1 cellular context compared by ENCODE assay signal in the genomic region with DNA sequence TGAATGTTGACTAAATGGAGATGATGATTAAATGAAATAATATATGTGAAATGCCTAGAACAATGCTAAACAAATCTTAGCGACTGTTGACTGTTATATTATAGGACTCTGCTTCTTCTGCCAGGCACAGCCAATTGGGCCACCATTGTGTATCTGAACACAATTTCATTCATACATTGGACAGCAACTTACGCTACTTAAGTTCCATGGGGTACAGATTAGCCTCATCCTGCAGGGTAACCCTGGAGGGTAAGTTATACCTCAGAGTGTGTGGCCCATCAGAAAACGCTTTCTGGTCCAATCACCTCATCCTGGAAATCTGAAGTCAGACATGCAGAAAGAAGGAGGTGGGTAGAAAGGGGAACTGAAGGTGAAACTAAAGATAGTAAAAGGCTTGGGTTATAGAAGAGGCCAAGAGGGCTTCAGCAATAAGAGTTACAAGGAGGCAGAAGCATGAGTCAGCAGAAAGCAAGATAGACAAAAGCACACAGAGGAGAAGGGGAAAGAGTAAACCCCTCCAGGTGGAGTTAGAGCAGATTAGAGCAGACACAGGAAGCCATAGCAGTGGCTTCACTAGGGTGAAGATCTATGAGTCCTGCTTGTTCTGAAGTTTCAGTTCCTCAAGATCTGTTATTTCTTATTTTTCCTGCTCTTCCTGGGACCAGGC.
TF ChIP-seq lines count a peak whose summit lies in the region.

No MANE protein-coding gene starts in this region.

TF ChIP-seq in K562, 482 proteins besides CTCF, POLR2A, EP300 and RAD21 (continued from another document):
- TF ChIP-seq, protein P1, sequence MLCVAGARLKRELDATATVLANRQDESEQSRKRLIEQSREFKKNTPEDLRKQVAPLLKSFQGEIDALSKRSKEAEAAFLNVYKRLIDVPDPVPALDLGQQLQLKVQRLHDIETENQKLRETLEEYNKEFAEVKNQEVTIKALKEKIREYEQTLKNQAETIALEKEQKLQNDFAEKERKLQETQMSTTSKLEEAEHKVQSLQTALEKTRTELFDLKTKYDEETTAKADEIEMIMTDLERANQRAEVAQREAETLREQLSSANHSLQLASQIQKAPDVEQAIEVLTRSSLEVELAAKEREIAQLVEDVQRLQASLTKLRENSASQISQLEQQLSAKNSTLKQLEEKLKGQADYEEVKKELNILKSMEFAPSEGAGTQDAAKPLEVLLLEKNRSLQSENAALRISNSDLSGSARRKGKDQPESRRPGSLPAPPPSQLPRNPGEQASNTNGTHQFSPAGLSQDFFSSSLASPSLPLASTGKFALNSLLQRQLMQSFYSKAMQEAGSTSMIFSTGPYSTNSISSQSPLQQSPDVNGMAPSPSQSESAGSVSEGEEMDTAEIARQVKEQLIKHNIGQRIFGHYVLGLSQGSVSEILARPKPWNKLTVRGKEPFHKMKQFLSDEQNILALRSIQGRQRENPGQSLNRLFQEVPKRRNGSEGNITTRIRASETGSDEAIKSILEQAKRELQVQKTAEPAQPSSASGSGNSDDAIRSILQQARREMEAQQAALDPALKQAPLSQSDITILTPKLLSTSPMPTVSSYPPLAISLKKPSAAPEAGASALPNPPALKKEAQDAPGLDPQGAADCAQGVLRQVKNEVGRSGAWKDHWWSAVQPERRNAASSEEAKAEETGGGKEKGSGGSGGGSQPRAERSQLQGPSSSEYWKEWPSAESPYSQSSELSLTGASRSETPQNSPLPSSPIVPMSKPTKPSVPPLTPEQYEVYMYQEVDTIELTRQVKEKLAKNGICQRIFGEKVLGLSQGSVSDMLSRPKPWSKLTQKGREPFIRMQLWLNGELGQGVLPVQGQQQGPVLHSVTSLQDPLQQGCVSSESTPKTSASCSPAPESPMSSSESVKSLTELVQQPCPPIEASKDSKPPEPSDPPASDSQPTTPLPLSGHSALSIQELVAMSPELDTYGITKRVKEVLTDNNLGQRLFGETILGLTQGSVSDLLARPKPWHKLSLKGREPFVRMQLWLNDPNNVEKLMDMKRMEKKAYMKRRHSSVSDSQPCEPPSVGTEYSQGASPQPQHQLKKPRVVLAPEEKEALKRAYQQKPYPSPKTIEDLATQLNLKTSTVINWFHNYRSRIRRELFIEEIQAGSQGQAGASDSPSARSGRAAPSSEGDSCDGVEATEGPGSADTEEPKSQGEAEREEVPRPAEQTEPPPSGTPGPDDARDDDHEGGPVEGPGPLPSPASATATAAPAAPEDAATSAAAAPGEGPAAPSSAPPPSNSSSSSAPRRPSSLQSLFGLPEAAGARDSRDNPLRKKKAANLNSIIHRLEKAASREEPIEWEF (CRISPR knock-in tag; IDR thresholded peaks at IDR 0.05), result no peak
- TF ChIP-seq MBD1 (CRISPR knock-in tag; IDR thresholded peaks at IDR 0.05) (no peak), TSHZ1 (CRISPR knock-in tag; IDR thresholded peaks at IDR 0.05) (no peak), ZNF707 (CRISPR knock-in tag; conservative IDR thresholded peaks at IDR 0.05) (no peak), ZNF316 (IDR thresholded peaks at IDR 0.05) (peak; percentile 35; the same call in 1 of the 2 replicates), TSC22D4 (tag; IDR thresholded peaks at IDR 0.05) (no peak), C11orf30 (IDR thresholded peaks at IDR 0.05; ENCODE audit: low read depth) (peak; percentile 27; the same call in 1 of the 2 replicates), CREB1 (IDR thresholded peaks at IDR 0.05) (no peak), CREB1 (CRISPR knock-in tag; IDR thresholded peaks at IDR 0.05) (no peak), NFE2L1 (tag; IDR thresholded peaks at IDR 0.05; ENCODE audit: borderline replicate concordance, low read depth) (no peak), SMARCA4 (IDR thresholded peaks at IDR 0.05) (no peak), RBM25 (IDR thresholded peaks at IDR 0.05; ENCODE audit: low read depth, low read length, severe bottlenecking) (no peak)
TF ChIP-seq in K562: peak in this region for 3.
